In genomic region chr5:145246379-145246778, GRCh38 we compare ENCODE assay signal across 1 cellular context.
TF ChIP-seq lines count a peak whose summit lies in the region.

No MANE protein-coding gene starts in this region.

TF ChIP-seq in GM23338, 12 proteins besides CTCF, POLR2A, EP300 and RAD21 (continued from another document):
- TF ChIP-seq, protein P1, sequence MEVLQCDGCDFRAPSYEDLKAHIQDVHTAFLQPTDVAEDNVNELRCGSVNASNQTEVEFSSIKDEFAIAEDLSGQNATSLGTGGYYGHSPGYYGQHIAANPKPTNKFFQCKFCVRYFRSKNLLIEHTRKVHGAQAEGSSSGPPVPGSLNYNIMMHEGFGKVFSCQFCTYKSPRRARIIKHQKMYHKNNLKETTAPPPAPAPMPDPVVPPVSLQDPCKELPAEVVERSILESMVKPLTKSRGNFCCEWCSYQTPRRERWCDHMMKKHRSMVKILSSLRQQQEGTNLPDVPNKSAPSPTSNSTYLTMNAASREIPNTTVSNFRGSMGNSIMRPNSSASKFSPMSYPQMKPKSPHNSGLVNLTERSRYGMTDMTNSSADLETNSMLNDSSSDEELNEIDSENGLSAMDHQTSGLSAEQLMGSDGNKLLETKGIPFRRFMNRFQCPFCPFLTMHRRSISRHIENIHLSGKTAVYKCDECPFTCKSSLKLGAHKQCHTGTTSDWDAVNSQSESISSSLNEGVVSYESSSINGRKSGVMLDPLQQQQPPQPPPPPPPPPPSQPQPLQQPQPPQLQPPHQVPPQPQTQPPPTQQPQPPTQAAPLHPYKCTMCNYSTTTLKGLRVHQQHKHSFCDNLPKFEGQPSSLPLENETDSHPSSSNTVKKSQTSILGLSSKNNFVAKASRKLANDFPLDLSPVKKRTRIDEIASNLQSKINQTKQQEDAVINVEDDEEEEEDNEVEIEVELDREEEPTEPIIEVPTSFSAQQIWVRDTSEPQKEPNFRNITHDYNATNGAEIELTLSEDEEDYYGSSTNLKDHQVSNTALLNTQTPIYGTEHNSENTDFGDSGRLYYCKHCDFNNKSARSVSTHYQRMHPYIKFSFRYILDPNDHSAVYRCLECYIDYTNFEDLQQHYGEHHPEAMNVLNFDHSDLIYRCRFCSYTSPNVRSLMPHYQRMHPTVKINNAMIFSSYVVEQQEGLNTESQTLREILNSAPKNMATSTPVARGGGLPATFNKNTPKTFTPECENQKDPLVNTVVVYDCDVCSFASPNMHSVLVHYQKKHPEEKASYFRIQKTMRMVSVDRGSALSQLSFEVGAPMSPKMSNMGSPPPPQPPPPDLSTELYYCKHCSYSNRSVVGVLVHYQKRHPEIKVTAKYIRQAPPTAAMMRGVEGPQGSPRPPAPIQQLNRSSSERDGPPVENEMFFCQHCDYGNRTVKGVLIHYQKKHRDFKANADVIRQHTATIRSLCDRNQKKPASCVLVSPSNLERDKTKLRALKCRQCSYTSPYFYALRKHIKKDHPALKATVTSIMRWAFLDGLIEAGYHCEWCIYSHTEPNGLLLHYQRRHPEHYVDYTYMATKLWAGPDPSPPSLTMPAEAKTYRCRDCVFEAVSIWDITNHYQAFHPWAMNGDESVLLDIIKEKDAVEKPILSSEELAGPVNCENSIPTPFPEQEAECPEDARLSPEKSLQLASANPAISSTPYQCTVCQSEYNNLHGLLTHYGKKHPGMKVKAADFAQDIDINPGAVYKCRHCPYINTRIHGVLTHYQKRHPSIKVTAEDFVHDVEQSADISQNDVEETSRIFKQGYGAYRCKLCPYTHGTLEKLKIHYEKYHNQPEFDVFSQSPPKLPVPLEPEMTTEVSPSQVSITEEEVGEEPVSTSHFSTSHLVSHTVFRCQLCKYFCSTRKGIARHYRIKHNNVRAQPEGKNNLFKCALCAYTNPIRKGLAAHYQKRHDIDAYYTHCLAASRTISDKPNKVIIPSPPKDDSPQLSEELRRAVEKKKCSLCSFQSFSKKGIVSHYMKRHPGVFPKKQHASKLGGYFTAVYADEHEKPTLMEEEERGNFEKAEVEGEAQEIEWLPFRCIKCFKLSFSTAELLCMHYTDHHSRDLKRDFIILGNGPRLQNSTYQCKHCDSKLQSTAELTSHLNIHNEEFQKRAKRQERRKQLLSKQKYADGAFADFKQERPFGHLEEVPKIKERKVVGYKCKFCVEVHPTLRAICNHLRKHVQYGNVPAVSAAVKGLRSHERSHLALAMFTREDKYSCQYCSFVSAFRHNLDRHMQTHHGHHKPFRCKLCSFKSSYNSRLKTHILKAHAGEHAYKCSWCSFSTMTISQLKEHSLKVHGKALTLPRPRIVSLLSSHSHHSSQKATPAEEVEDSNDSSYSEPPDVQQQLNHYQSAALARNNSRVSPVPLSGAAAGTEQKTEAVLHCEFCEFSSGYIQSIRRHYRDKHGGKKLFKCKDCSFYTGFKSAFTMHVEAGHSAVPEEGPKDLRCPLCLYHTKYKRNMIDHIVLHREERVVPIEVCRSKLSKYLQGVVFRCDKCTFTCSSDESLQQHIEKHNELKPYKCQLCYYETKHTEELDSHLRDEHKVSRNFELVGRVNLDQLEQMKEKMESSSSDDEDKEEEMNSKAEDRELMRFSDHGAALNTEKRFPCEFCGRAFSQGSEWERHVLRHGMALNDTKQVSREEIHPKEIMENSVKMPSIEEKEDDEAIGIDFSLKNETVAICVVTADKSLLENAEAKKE (CRISPR knock-in tag; IDR thresholded peaks at IDR 0.05), result no peak
- TF ChIP-seq ETS1 (IDR thresholded peaks at IDR 0.05), result no peak
- TF ChIP-seq CREB1 (CRISPR knock-in tag; IDR thresholded peaks at IDR 0.05; ENCODE audit: low read depth), result no peak
